26 cellular contexts compared by ENCODE assay signal in the genomic region with DNA sequence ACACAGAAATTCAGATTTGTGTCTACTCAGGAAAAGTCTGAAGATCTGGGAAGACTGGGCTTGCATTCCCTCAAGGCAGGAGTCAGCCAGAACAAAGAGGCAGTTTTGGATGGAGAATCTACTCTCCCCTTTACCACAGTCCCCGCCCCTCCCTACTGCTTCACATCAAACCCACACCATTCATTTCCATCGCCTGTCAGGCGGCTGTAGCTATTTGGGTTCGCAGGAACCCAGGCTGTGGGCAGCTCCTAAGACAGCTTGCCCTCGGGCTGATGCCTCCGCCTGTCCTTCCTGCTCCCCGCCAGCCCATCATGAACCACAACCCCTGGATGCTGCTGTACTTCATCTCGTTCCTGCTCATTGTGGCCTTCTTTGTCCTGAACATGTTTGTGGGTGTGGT. TPM values are rescaled to one million over a fixed set of nuclear protein-coding genes. Genes with fewer than 3 reads are reported as not detected.
"Had no signal": no experiment of that assay in that cellular context is flagged by ENCODE, and none has a peak within 500 bp of the region (broad histone marks: within the 10 kb centered on the region; RNA-seq: fewer than 3 reads in every experiment).

No MANE protein-coding gene starts in this region.

- H3K9me3 Mint-ChIP-seq: naive thymus-derived CD8-positive, alpha-beta T cell; type B pancreatic cell had no signal

- DNase-seq: dermis blood vessel endothelial cell; effector memory CD4-positive, alpha-beta T cell; erythroblast; esophagus squamous epithelium; head of caudate nucleus; left ventricle myocardium superior; lower lobe of right lung; naive thymus-derived CD8-positive, alpha-beta T cell; pancreas; stimulated activated CD4-positive, alpha-beta T cell treated with anti-CD3 and anti-CD28 coated beads, Interleukin-12 subunit alpha, Interleukin-12 subunit beta, amount 100 ng/mL, for 4 hours; stimulated activated CD4-positive, alpha-beta T cell treated with anti-CD3 and anti-CD28 coated beads, Interleukin-1b, Interleukin-23, amount 100 ng/mL, for 48 hours; stimulated activated CD4-positive, alpha-beta T cell treated with anti-CD3 and anti-CD28 coated beads, Interleukin-4, amount 100 ng/mL, for 1 hour; stimulated activated CD8-positive, alpha-beta memory T cell treated with anti-CD3 and anti-CD28 coated beads, Interleukin-4, amount 100 ng/mL, for 48 hours; stimulated activated naive CD4-positive, alpha-beta T cell treated with Interleukin-2 at 50 U/mL for 16 hours; substantia nigra; testis; tibial artery had no signal

- FAIRE-seq: endothelial cell of umbilical vein, frontal cortex, keratinocyte, pancreas had no signal

- H3K9me3 ChIP-seq: esophagus squamous epithelium, lower lobe of right lung, neutrophil, pancreas, testis, tibial artery had no signal

- H3K27ac ChIP-seq: coronary artery, esophagus squamous epithelium, lower lobe of right lung, neutrophil, pancreas, testis, tibial artery had no signal

- H3K27ac Mint-ChIP-seq: naive thymus-derived CD8-positive, alpha-beta T cell; type B pancreatic cell had no signal

- H3K4me1 ChIP-seq: pancreas had no signal

- H3K27me3 ChIP-seq: pancreas, testis had no signal

- H3K4me3 ChIP-seq: coronary artery, esophagus squamous epithelium, lower lobe of right lung, pancreas, smooth muscle cell, testis, tibial artery had no signal

- H3K4me3 Mint-ChIP-seq: naive thymus-derived CD8-positive, alpha-beta T cell; type B pancreatic cell had no signal

- H3K36me3 Mint-ChIP-seq: naive thymus-derived CD8-positive, alpha-beta T cell had no signal

- H3K4me2 ChIP-seq: smooth muscle cell had no signal

- ATAC-seq: left ventricle myocardium superior; lower lobe of right lung; naive thymus-derived CD8-positive, alpha-beta T cell; pancreas; sciatic nerve had no signal

- H3K36me3 ChIP-seq: esophagus squamous epithelium, lower lobe of right lung, neutrophil, pancreas, tibial artery had no signal

RNA-seq across cellular contexts. Expression of gene ABCC3, which starts 27.2 kb away (rescaled TPM):
- total RNA-seq: frontal cortex had no signal
- polyA plus RNA-seq: naive thymus-derived CD8-positive, alpha-beta T cell; neural cell had no signal

RNA-seq across cellular contexts. Expression of gene CACNA1G, which starts 47.0 kb away (rescaled TPM):
- total RNA-seq: dermis blood vessel endothelial cell, endothelial cell of umbilical vein had no signal
- polyA plus RNA-seq: endothelial cell of umbilical vein; naive thymus-derived CD8-positive, alpha-beta T cell had no signal
